ENCODE assay signal across 8 cellular contexts in the genomic region with DNA sequence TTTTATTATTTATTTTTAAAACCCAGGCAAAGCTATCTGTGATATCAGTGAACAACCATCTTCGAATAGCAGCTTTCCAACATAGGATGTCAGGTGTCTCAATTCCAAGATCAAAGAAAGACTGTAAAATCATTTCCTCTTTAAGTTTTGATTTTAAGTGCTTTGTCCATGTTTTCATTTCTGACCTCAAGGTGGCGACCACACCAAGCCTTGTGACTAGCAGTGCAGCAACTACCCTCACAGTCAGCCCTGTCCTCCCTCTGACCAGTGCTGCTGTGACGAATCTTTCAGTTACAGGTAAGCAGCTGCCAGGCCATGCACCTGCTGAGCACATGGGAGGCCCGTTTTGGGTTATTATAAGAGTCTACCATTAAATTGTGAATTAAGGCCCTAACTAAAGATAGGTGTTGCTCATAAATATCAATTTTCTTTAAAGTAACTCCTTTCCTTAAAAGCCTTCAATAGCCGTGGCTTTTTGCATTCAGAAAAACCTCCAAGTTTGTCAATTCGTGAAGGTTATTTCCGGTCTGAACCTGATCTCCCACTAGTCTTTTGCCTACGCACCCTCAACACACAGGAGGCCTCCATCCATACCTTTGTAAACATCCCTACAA.
A peak's percentile ranks its signal among the peaks of the same experiment; 100 is the strongest.
DNase-seq lines count a peak whose midpoint lies in the region; ATAC-seq and TF ChIP-seq lines count a peak whose summit lies in the region.

No MANE protein-coding gene starts in this region.

- in situ Hi-C loops in transverse colon (cut with MboI; ENCODE audit: low pct_ligation_motif_present in 1 of 4, low pct_unique_long_range_greater_than_20kb in 1 of 4, low sequenced_read_pairs in 3 of 4): loop anchor here in 2 of 4 donors (10.0 to 25.0 kb wide), 2 partner anchors 133 to 136 kb away; no protein-coding TSS in a partner anchor

- TF ChIP-seq EP300 in transverse colon (IDR thresholded peaks at IDR 0.05; ENCODE audit: low read depth): no peak

- H3K4me3 Mint-ChIP-seq in HFFc6: no peak overlapping the region
- H3K4me3 Mint-ChIP-seq in activated CD8-positive, alpha-beta T cell treated with anti-CD3 and anti-CD28 coated beads for 36 hours: no peak overlapping the region

- peaks cover 9% of the 10 kb centered on the region for H3K4me1 Mint-ChIP-seq in HFFc6 (ENCODE audit: low read depth)
- H3K4me1 Mint-ChIP-seq in activated CD8-positive, alpha-beta T cell treated with anti-CD3 and anti-CD28 coated beads for 36 hours (ENCODE audit: low read depth): peaks cover 2% of the 10 kb centered on the region

- DNase-seq in DMS53 treated with DMSO at 0.1 percent for 48 hours (lab: John Stamatoyannopoulos, UW; ENCODE audit: unreplicated experiment) (peak; percentile 88), HFFc6 (peak; percentile 41), NCI-H526 (lab: John Stamatoyannopoulos, UW) (peak; percentile 33 to 86), non-pigmented ciliary epithelial cell (ENCODE audit: low read depth) (peak; percentile 15), transverse colon (peak; percentile 71)
- peak; percentile 69 for DNase-seq in activated CD8-positive, alpha-beta T cell treated with anti-CD3 and anti-CD28 coated beads for 36 hours

- H3K27me3 ChIP-seq in transverse colon: no peaks in the 10 kb centered on the region

- no peaks in the 10 kb centered on the region for H3K36me3 Mint-ChIP-seq in HFFc6 (ENCODE audit: low read depth)
- peaks cover 27% of the 10 kb centered on the region for H3K36me3 Mint-ChIP-seq in activated CD8-positive, alpha-beta T cell treated with anti-CD3 and anti-CD28 coated beads for 36 hours (ENCODE audit: low read depth)

- intact Hi-C loops in activated CD8-positive, alpha-beta T cell treated with anti-CD3 and anti-CD28 coated beads for 36 hours (cut with micrococcal nuclease): loop anchor here (2.0 to 10.0 kb wide), 3 partner anchors 41 to 337 kb away; no protein-coding TSS in a partner anchor
- intact Hi-C loops in transverse colon (cut with DNase I; ENCODE audit: low total_unique reads): no loop called here

- H3K36me3 ChIP-seq in transverse colon: peaks cover 0 to 35% (median 9%) of the 10 kb centered on the region in 4 donors

- H3K27me3 Mint-ChIP-seq in HFFc6 (ENCODE audit: insufficient read depth): no peaks in the 10 kb centered on the region
- no peaks in the 10 kb centered on the region for H3K27me3 Mint-ChIP-seq in activated CD8-positive, alpha-beta T cell treated with anti-CD3 and anti-CD28 coated beads for 36 hours

- WGBS in transverse colon (ENCODE audit: low coverage in 1 of 2), 2 donors: 54 to 60% methylated on average over 4 to 8 of the region's 8 CpGs

- peak; percentile 77 for ATAC-seq in activated CD8-positive, alpha-beta T cell treated with anti-CD3 and anti-CD28 coated beads for 36 hours
- ATAC-seq in esophagus mucosa: peak; percentile 86
- no peak for ATAC-seq in GM21529 (IDR thresholded peaks at IDR 0.05; ENCODE audit: unreplicated experiment)

- CTCF ChIA-PET in activated CD8-positive, alpha-beta T cell treated with anti-CD3 and anti-CD28 coated beads for 36 hours (lab: Charles Lee): interaction anchor here (0.6 to 4.6 kb wide), 28 partner anchors 9 to 334 kb away, joined by 3 to 82 read pairs (median 5); a partner anchor contains a TSS

- H3K4me1 ChIP-seq in transverse colon: peaks cover 0 to 5% (median 1%) of the 10 kb centered on the region in 4 donors

- no peak overlapping the region for H3K27ac Mint-ChIP-seq in HFFc6
- H3K27ac Mint-ChIP-seq in activated CD8-positive, alpha-beta T cell treated with anti-CD3 and anti-CD28 coated beads for 36 hours: no peak overlapping the region

- no peaks in the 10 kb centered on the region for H3K9me3 ChIP-seq in transverse colon

- no peak for TF ChIP-seq POLR2A in transverse colon (IDR thresholded peaks at IDR 0.05)

- no peak overlapping the region for H3K27ac ChIP-seq in transverse colon

- POLR2A ChIA-PET in activated CD8-positive, alpha-beta T cell treated with anti-CD3 and anti-CD28 coated beads for 36 hours (lab: Charles Lee): no interaction called here

- no peaks in the 10 kb centered on the region for H3K9me3 Mint-ChIP-seq in HFFc6
- H3K9me3 Mint-ChIP-seq in activated CD8-positive, alpha-beta T cell treated with anti-CD3 and anti-CD28 coated beads for 36 hours: no peaks in the 10 kb centered on the region

- TF ChIP-seq CTCF in HFFc6 (IDR thresholded peaks at IDR 0.05) (peak; percentile 81), transverse colon (IDR thresholded peaks at IDR 0.05) (peak; percentile 36 to 79 (median 53))
- peak; percentile 68 for TF ChIP-seq CTCF in activated CD8-positive, alpha-beta T cell treated with anti-CD3 and anti-CD28 coated beads for 36 hours (IDR thresholded peaks at IDR 0.05)

- H3K4me3 ChIP-seq in transverse colon: no peak overlapping the region

Comparison
In these comparisons a context has a peak if more than half of its experiments do, and no peak if none do; other contexts are left out.
1. DNase-seq: peak in every context shown above with its lines; median percentile 88 in DMS53 treated with DMSO at 0.1 percent for 48 hours; 71 in transverse colon; 69 in activated CD8-positive, alpha-beta T cell treated with anti-CD3 and anti-CD28 coated beads for 36 hours; 60 in NCI-H526; 41 in HFFc6; 15 in non-pigmented ciliary epithelial cell.